In genomic region chr22:35627267-35628041, GRCh38 we compare ENCODE assay signal across 8 cellular contexts. TPM values are rescaled to one million over a fixed set of nuclear protein-coding genes. Genes with fewer than 3 reads are reported as not detected.
A peak's percentile ranks its signal among the peaks of the same experiment; 100 is the strongest.
DNase-seq lines count a peak whose midpoint lies in the region; ATAC-seq and TF ChIP-seq lines count a peak whose summit lies in the region.

No MANE protein-coding gene starts in this region.

- no peaks in the 10 kb centered on the region for H3K9me3 Mint-ChIP-seq in activated T-cell treated with anti-CD3 and anti-CD28 coated beads, Interleukin-2, amount 50 U/mL, for 24 hours

- H3K9me3 ChIP-seq in mucosa of stomach (ENCODE audit: control insufficient read depth, low read length): no peaks in the 10 kb centered on the region

- ATAC-seq in esophagus mucosa (peak; percentile 43), HG02588 (IDR thresholded peaks at IDR 0.05; ENCODE audit: unreplicated experiment) (no peak)

- H3K9ac ChIP-seq in mucosa of stomach (ENCODE audit: low read length): peak overlapping the region; percentile 67

- H3K4me3 ChIP-seq in AG09309 (ENCODE audit: control insufficient read depth, low read depth, low read length) (peak overlapping the region; percentile 52), mucosa of stomach (ENCODE audit: low read length) (peak overlapping the region; percentile 34)

- H3K27me3 ChIP-seq in mucosa of stomach (ENCODE audit: control insufficient read depth, insufficient read depth, low read length): no peaks in the 10 kb centered on the region

- TF ChIP-seq CTCF in AG09309 (IDR thresholded peaks at IDR 0.05; ENCODE audit: control insufficient read depth, insufficient read depth, low read depth, low read length, missing control alignments): peak; percentile 75

- H3K27me3 Mint-ChIP-seq in activated T-cell treated with anti-CD3 and anti-CD28 coated beads, Interleukin-2, amount 50 U/mL, for 24 hours: peaks cover 11% of the 10 kb centered on the region

- peaks cover 15% of the 10 kb centered on the region for H3K4me1 ChIP-seq in mucosa of stomach (ENCODE audit: control insufficient read depth, insufficient read depth, low read length)

- peak overlapping the region; percentile 74 for H3K4me3 Mint-ChIP-seq in activated T-cell treated with anti-CD3 and anti-CD28 coated beads, Interleukin-2, amount 50 U/mL, for 24 hours

- peak overlapping the region; percentile 62 for H3K27ac Mint-ChIP-seq in activated T-cell treated with anti-CD3 and anti-CD28 coated beads, Interleukin-2, amount 50 U/mL, for 24 hours

- H3K36me3 ChIP-seq in mucosa of stomach (ENCODE audit: control insufficient read depth, insufficient read depth, low read length): no peaks in the 10 kb centered on the region

- DNase-seq in AG09309 (ENCODE audit: low read depth): peak; percentile 75
- DNase-seq in GM19240 (ENCODE audit: insufficient read length, low spot score): peak; percentile 57
- DNase-seq in NCI-H748 treated with DMSO at 0.1 percent for 48 hours (lab: John Stamatoyannopoulos, UW): peak; percentile 33
- peak; percentile 80 for DNase-seq in activated T-cell treated with anti-CD3 and anti-CD28 coated beads, Interleukin-2, amount 50 U/mL, for 24 hours
- peak; percentile 6 to 34 (median 20) for DNase-seq in stimulated activated naive CD4-positive, alpha-beta T cell (lab: John Stamatoyannopoulos, UW)

- peaks cover 23% of the 10 kb centered on the region for H3K4me1 Mint-ChIP-seq in activated T-cell treated with anti-CD3 and anti-CD28 coated beads, Interleukin-2, amount 50 U/mL, for 24 hours (ENCODE audit: low read depth)

- H3K36me3 Mint-ChIP-seq in activated T-cell treated with anti-CD3 and anti-CD28 coated beads, Interleukin-2, amount 50 U/mL, for 24 hours (ENCODE audit: low read depth): no peaks in the 10 kb centered on the region

RNA-seq across cellular contexts. Expression of gene MB, which starts 10.3 kb away (rescaled TPM):
- 7.7 TPM for total RNA-seq in esophagus mucosa

RNA-seq across cellular contexts. Expression of gene APOL6, which starts 20.8 kb away (rescaled TPM):
- 8.1 TPM for total RNA-seq in esophagus mucosa

Comparison
In these comparisons a context has a peak if more than half of its experiments do, and no peak if none do; other contexts are left out.
1. DNase-seq: peak in every context shown above with its lines; median percentile 80 in activated T-cell treated with anti-CD3 and anti-CD28 coated beads, Interleukin-2, amount 50 U/mL, for 24 hours; 75 in AG09309; 57 in GM19240; 33 in NCI-H748 treated with DMSO at 0.1 percent for 48 hours; 20 in stimulated activated naive CD4-positive, alpha-beta T cell.